Comparison of ENCODE assay signal across 28 cellular contexts in the genomic region with DNA sequence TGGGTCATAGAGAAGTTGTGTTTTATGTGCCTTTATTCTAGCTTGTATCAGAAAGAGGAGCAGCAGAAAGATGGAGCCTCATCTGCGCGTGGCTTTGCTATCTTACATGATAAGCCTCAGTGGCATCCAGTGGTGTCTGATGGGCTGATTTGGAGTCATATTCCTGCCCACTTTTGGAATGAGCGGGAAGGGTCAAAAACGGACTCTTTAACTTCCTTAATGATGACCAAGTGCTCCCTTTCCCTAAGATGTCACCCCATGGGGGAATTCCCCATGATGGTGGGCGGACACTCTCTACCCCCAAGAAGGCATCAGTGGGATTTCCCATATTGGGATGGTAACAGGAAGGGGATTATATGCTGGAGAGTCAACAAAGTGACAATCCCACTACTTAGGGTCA.
"Had no signal": no experiment of that assay in that cellular context is flagged by ENCODE, and none has a peak within 500 bp of the region (broad histone marks: within the 10 kb centered on the region; RNA-seq: fewer than 3 reads in every experiment).

No MANE protein-coding gene starts in this region.

- H3K27ac ChIP-seq: pancreas, psoas muscle, right lobe of liver, sigmoid colon, stomach, thoracic aorta, thyroid gland, tibial nerve, upper lobe of right lung, uterus had no signal

- H3K9ac ChIP-seq: neural progenitor cell had no signal

- H3K9me3 Mint-ChIP-seq: natural killer cell; nephron; stimulated activated effector memory CD8-positive, alpha-beta T cell treated with anti-CD3 and anti-CD28 coated beads, Interleukin-12 subunit alpha, Interleukin-12 subunit beta, amount 100 ng/mL, for 72 hours; stimulated activated naive B cell treated with anti-CD40 and anti-IgM and Interleukin-4, amounts not matched to agents 10 μg/mL and 1 μg/mL and 100 μg/mL, for 72 hours; stimulated activated naive CD8-positive, alpha-beta T cell treated with anti-CD3 and anti-CD28 coated beads, Interleukin-15, Interleukin-2, amounts not matched to agents 100 ng/mL and 50 ng/mL, for 24 hours had no signal

- DNase-seq: naive thymus-derived CD4-positive, alpha-beta T cell; natural killer cell; occipital lobe; pancreas; posterior cingulate gyrus; psoas muscle; right cardiac atrium; right lobe of liver; sigmoid colon; small intestine; stimulated activated CD4-positive, alpha-beta T cell treated with anti-CD3 and anti-CD28 coated beads, Interleukin-15, amount 100 ng/mL, for 24 hours; stimulated activated CD4-positive, alpha-beta T cell treated with anti-CD3 and anti-CD28 coated beads, Interleukin-2, amount 100 ng/mL, for 24 hours; stimulated activated CD4-positive, alpha-beta T cell treated with anti-CD3 and anti-CD28 coated beads, Interleukin-2, amount 100 ng/mL, for 48 hours; stimulated activated CD4-positive, alpha-beta T cell treated with anti-CD3 and anti-CD28 coated beads, Interleukin-4, amount 100 ng/mL, for 24 hours; stimulated activated naive B cell treated with anti-CD40 and anti-IgM and Interleukin-4, amounts not matched to agents 10 μg/mL and 1 μg/mL and 100 μg/mL, for 72 hours; stimulated activated naive CD4-positive, alpha-beta T cell treated with Interleukin-2 at 50 U/mL for 16 hours; stomach; thyroid gland; trophoblast cell; upper lobe of right lung; uterus had no signal

- H3K27me3 ChIP-seq: neural progenitor cell, pancreas, right lobe of liver, sigmoid colon, thyroid gland, tibial nerve, upper lobe of right lung, uterus had no signal

- H3K4me3 Mint-ChIP-seq: naive thymus-derived CD4-positive, alpha-beta T cell; natural killer cell; nephron; neural progenitor cell; stimulated activated effector memory CD8-positive, alpha-beta T cell treated with anti-CD3 and anti-CD28 coated beads, Interleukin-12 subunit alpha, Interleukin-12 subunit beta, amount 100 ng/mL, for 72 hours; stimulated activated naive B cell treated with anti-CD40 and anti-IgM and Interleukin-4, amounts not matched to agents 10 μg/mL and 1 μg/mL and 100 μg/mL, for 72 hours; stimulated activated naive CD8-positive, alpha-beta T cell treated with anti-CD3 and anti-CD28 coated beads, Interleukin-15, Interleukin-2, amounts not matched to agents 100 ng/mL and 50 ng/mL, for 24 hours had no signal

- H3K4me1 Mint-ChIP-seq: stimulated activated effector memory CD8-positive, alpha-beta T cell treated with anti-CD3 and anti-CD28 coated beads, Interleukin-12 subunit alpha, Interleukin-12 subunit beta, amount 100 ng/mL, for 72 hours had no signal

- H3K4me3 ChIP-seq: neural progenitor cell, pancreas, psoas muscle, right lobe of liver, sigmoid colon, stomach, thoracic aorta, thyroid gland, tibial nerve, upper lobe of right lung, uterus had no signal

- H3K4me1 ChIP-seq: pancreas, psoas muscle, right lobe of liver, thyroid gland, uterus had no signal

- H3K36me3 ChIP-seq: neural progenitor cell, pancreas, right lobe of liver, sigmoid colon, stomach, thoracic aorta, thyroid gland, tibial nerve, upper lobe of right lung, uterus had no signal

- H3K27ac Mint-ChIP-seq: naive thymus-derived CD4-positive, alpha-beta T cell; natural killer cell; nephron; neural progenitor cell; progenitor cell of endocrine pancreas; stimulated activated effector memory CD8-positive, alpha-beta T cell treated with anti-CD3 and anti-CD28 coated beads, Interleukin-12 subunit alpha, Interleukin-12 subunit beta, amount 100 ng/mL, for 72 hours; stimulated activated naive B cell treated with anti-CD40 and anti-IgM and Interleukin-4, amounts not matched to agents 10 μg/mL and 1 μg/mL and 100 μg/mL, for 72 hours; stimulated activated naive CD8-positive, alpha-beta T cell treated with anti-CD3 and anti-CD28 coated beads, Interleukin-15, Interleukin-2, amounts not matched to agents 100 ng/mL and 50 ng/mL, for 24 hours had no signal

- H3K9me3 ChIP-seq: pancreas, psoas muscle, right lobe of liver, sigmoid colon, stomach, thoracic aorta, thyroid gland, tibial nerve, upper lobe of right lung, uterus had no signal

- H3K36me3 Mint-ChIP-seq: natural killer cell; neural progenitor cell; stimulated activated effector memory CD8-positive, alpha-beta T cell treated with anti-CD3 and anti-CD28 coated beads, Interleukin-12 subunit alpha, Interleukin-12 subunit beta, amount 100 ng/mL, for 72 hours had no signal
